Comparison of ENCODE assay signal across 1 cellular context in genomic region chr4:32661229-32661628, GRCh38.
A peak's percentile ranks its signal among the peaks of the same experiment; 100 is the strongest.
TF ChIP-seq lines count a peak whose summit lies in the region.

No MANE protein-coding gene starts in this region.

TF ChIP-seq in HepG2, 621 proteins besides CTCF, POLR2A, EP300 and RAD21 (continued from another document and continues in another):
- TF ChIP-seq ATF6 (CRISPR knock-in tag; conservative IDR thresholded peaks at IDR 0.05) = no peak
- TF ChIP-seq HNRNPK (IDR thresholded peaks at IDR 0.05; ENCODE audit: low read depth, low read length, poor library complexity, severe bottlenecking) = no peak
- no peak for TF ChIP-seq MIER3 (CRISPR knock-in tag; IDR thresholded peaks at IDR 0.05; ENCODE audit: borderline replicate concordance)
- TF ChIP-seq TIGD3 (CRISPR knock-in tag; IDR thresholded peaks at IDR 0.05; ENCODE audit: borderline replicate concordance) = no peak
- no peak for TF ChIP-seq ZNF432 (CRISPR knock-in tag; IDR thresholded peaks at IDR 0.05; ENCODE audit: borderline replicate concordance)
- TF ChIP-seq GATAD1 (CRISPR knock-in tag; IDR thresholded peaks at IDR 0.05) = no peak
- no peak for TF ChIP-seq GTF2F1 (IDR thresholded peaks at IDR 0.05; ENCODE audit: low read length)
- TF ChIP-seq CHCHD3 (CRISPR knock-in tag; IDR thresholded peaks at IDR 0.05) = no peak
- no peak for TF ChIP-seq GABPA (IDR thresholded peaks at IDR 0.05; ENCODE audit: low read depth, low read length)
- TF ChIP-seq GABPA (CRISPR knock-in tag; IDR thresholded peaks at IDR 0.05; ENCODE audit: low read depth) = no peak
- no peak for TF ChIP-seq AGO1 (IDR thresholded peaks at IDR 0.05; ENCODE audit: low read depth, low read length, poor library complexity, severe bottlenecking)
- TF ChIP-seq ZMYM3 (CRISPR knock-in tag; IDR thresholded peaks at IDR 0.05) = no peak
- TF ChIP-seq GTF3A (CRISPR knock-in tag; conservative IDR thresholded peaks at IDR 0.05) = no peak
- TF ChIP-seq ARID3A (IDR thresholded peaks at IDR 0.05; ENCODE audit: low read depth, low read length) = no peak; the same call in 1 of the 2 replicates
- TF ChIP-seq SP5 (CRISPR knock-in tag; IDR thresholded peaks at IDR 0.05; ENCODE audit: borderline replicate concordance, low read depth) = no peak
- no peak for TF ChIP-seq HDAC1 (CRISPR knock-in tag; IDR thresholded peaks at IDR 0.05)
- no peak for TF ChIP-seq SMAD1 (CRISPR knock-in tag; IDR thresholded peaks at IDR 0.05; ENCODE audit: borderline replicate concordance, low read depth)
- TF ChIP-seq ZBTB3 (CRISPR knock-in tag; IDR thresholded peaks at IDR 0.05; ENCODE audit: borderline replicate concordance, low read depth) = no peak
- TF ChIP-seq ZSCAN5A (CRISPR knock-in tag; IDR thresholded peaks at IDR 0.05; ENCODE audit: borderline replicate concordance) = no peak
- no peak for TF ChIP-seq ZNF260 (CRISPR knock-in tag; IDR thresholded peaks at IDR 0.05; ENCODE audit: borderline replicate concordance, low read depth)
- no peak for TF ChIP-seq ZKSCAN8 (CRISPR knock-in tag; IDR thresholded peaks at IDR 0.05; ENCODE audit: borderline replicate concordance)
- TF ChIP-seq RELA (CRISPR knock-in tag; IDR thresholded peaks at IDR 0.05) = no peak
- no peak for TF ChIP-seq ZNF616 (CRISPR knock-in tag; IDR thresholded peaks at IDR 0.05; ENCODE audit: low read depth)
- 0 out of 2 replicates have a peak, but pooled peaks have one; percentile 23 for TF ChIP-seq CEBPG (CRISPR knock-in tag; IDR thresholded peaks at IDR 0.05)
- no peak for TF ChIP-seq CENPT (CRISPR knock-in tag; IDR thresholded peaks at IDR 0.05; ENCODE audit: low read depth)
- no peak for TF ChIP-seq TBP (CRISPR knock-in tag; IDR thresholded peaks at IDR 0.05)
- TF ChIP-seq ZNF12 (CRISPR knock-in tag; IDR thresholded peaks at IDR 0.05) = no peak
- TF ChIP-seq ZNF543 (CRISPR knock-in tag; IDR thresholded peaks at IDR 0.05) = no peak
- no peak for TF ChIP-seq SP1 (IDR thresholded peaks at IDR 0.05)
- no peak for TF ChIP-seq SP1 (CRISPR knock-in tag; IDR thresholded peaks at IDR 0.05)
- TF ChIP-seq KLF12 (CRISPR knock-in tag; IDR thresholded peaks at IDR 0.05; ENCODE audit: borderline replicate concordance) = no peak
- TF ChIP-seq ZNF674 (CRISPR knock-in tag; IDR thresholded peaks at IDR 0.05; ENCODE audit: low read depth) = no peak
- no peak for TF ChIP-seq ZFP36L1 (CRISPR knock-in tag; IDR thresholded peaks at IDR 0.05)
- no peak for TF ChIP-seq GZF1 (CRISPR knock-in tag; IDR thresholded peaks at IDR 0.05)
- TF ChIP-seq PPARG (CRISPR knock-in tag; conservative IDR thresholded peaks at IDR 0.05) = no peak
- TF ChIP-seq FOXO4 (CRISPR knock-in tag; conservative IDR thresholded peaks at IDR 0.05) = no peak
- TF ChIP-seq ZNF788 (CRISPR knock-in tag; IDR thresholded peaks at IDR 0.05; ENCODE audit: borderline replicate concordance) = no peak
- no peak for TF ChIP-seq SIN3B (IDR thresholded peaks at IDR 0.05; ENCODE audit: low read length)
- TF ChIP-seq NR2F6 (IDR thresholded peaks at IDR 0.05) = peak; percentile 88
- TF ChIP-seq NR2F6 (CRISPR knock-in tag; IDR thresholded peaks at IDR 0.05) = peak; percentile 72
- no peak for TF ChIP-seq MAFG (CRISPR knock-in tag; IDR thresholded peaks at IDR 0.05)
- TF ChIP-seq MIXL1 (CRISPR knock-in tag; IDR thresholded peaks at IDR 0.05) = peak; percentile 80
- TF ChIP-seq ZGPAT (CRISPR knock-in tag; IDR thresholded peaks at IDR 0.05) = peak; percentile 39; the same call in 1 of the 2 replicates
- no peak for TF ChIP-seq SMARCC2 (IDR thresholded peaks at IDR 0.05)
- no peak for TF ChIP-seq ZBED4 (CRISPR knock-in tag; IDR thresholded peaks at IDR 0.05; ENCODE audit: borderline replicate concordance)
- TF ChIP-seq ZBTB1 (CRISPR knock-in tag; IDR thresholded peaks at IDR 0.05; ENCODE audit: borderline replicate concordance) = no peak
- TF ChIP-seq ZNF20 (CRISPR knock-in tag; IDR thresholded peaks at IDR 0.05) = no peak
- no peak for TF ChIP-seq ZNF720 (CRISPR knock-in tag; IDR thresholded peaks at IDR 0.05)
- no peak for TF ChIP-seq HMGXB4 (CRISPR knock-in tag; IDR thresholded peaks at IDR 0.05; ENCODE audit: borderline replicate concordance in 1 of 2, low read depth in 1 of 2)
- TF ChIP-seq ZBTB25 (CRISPR knock-in tag; IDR thresholded peaks at IDR 0.05) = no peak
- no peak for TF ChIP-seq ZBTB26 (CRISPR knock-in tag; IDR thresholded peaks at IDR 0.05; ENCODE audit: borderline replicate concordance)
- TF ChIP-seq MLX (CRISPR knock-in tag; IDR thresholded peaks at IDR 0.05) = no peak
